Comparison of ENCODE assay signal across 26 cellular contexts in genomic region chr19:31329819-31330218, GRCh38. TPM values are rescaled to one million over a fixed set of nuclear protein-coding genes. Genes with fewer than 3 reads are reported as not detected.
DNase-seq lines count a peak whose midpoint lies in the region; ATAC-seq, FAIRE-seq and TF ChIP-seq lines count a peak whose summit lies in the region.
"Had no signal": no experiment of that assay in that cellular context is flagged by ENCODE, and none has a peak within 500 bp of the region (broad histone marks: within the 10 kb centered on the region; RNA-seq: fewer than 3 reads in every experiment).

No MANE protein-coding gene starts in this region.

- H2AK5ac ChIP-seq in H1 (ENCODE audit: low read depth, low read length), result no peak overlapping the region

- no peaks in the 10 kb centered on the region for H3K27me3 Mint-ChIP-seq in WTC11 (ENCODE audit: low read depth)
- H3K27me3 Mint-ChIP-seq: activated CD4-positive, alpha-beta memory T cell treated with anti-CD3 and anti-CD28 coated beads for 36 hours; activated naive CD4-positive, alpha-beta T cell treated with anti-CD3 and anti-CD28 coated beads, Interleukin-2, amount 50 U/mL, for 24 hours; activated T-helper 17 cell treated with anti-CD3 and anti-CD28 coated beads, Interleukin-2, amount 50 U/mL, for 72 hours had no signal

- 90% methylated on average over 4 of the region's 4 CpGs; no CpG with 5 or more reads in 1 of the 2 experiments for WGBS in H1 (ENCODE audit: extremely low coverage in 1 of 2, insufficient coverage in 1 of 2, insufficient read length in 1 of 2, insufficient replicate concordance in 2 of 2, low coverage in 1 of 2, low lambda C conversion rate in 2 of 2, missing lambda C conversion rate in 1 of 2), 2 experiments
- 64 to 79% (median 77%) methylated on average over 4 of the region's 4 CpGs for WGBS in spleen, 5 donors

- H3K9me3 ChIP-seq in H1 (ENCODE audit: insufficient read depth in 2 of 2, low read depth in 1 of 2, low read length in 1 of 2), result no peaks in the 10 kb centered on the region
- H3K9me3 ChIP-seq in muscle layer of duodenum (ENCODE audit: control insufficient read depth in 1 of 2, low read length in 2 of 2), result no peaks in the 10 kb centered on the region
- no peaks in the 10 kb centered on the region for H3K9me3 ChIP-seq in spleen
- H3K9me3 ChIP-seq in WERI-Rb-1 (ENCODE audit: severe bottlenecking), result no peaks in the 10 kb centered on the region

- TF ChIP-seq POLR2A in H1 (IDR thresholded peaks at IDR 0.05; ENCODE audit: control extremely low read depth in 1 of 2, low read depth in 2 of 2, low read length in 2 of 2) (no peak), spleen (IDR thresholded peaks at IDR 0.05) (no peak)

- H3K4me1 Mint-ChIP-seq in WTC11, result peaks cover 83% of the 10 kb centered on the region
- H3K4me1 Mint-ChIP-seq: activated T-helper 17 cell treated with anti-CD3 and anti-CD28 coated beads, Interleukin-2, amount 50 U/mL, for 72 hours; neural crest cell had no signal

- H3K4me2 ChIP-seq in H1 (ENCODE audit: insufficient read depth in 1 of 2, low read depth in 2 of 2, low read length in 2 of 2), result no peak overlapping the region

- H3K4me1 ChIP-seq in H1 (replicated peaks in 1 of 4; ENCODE audit: control insufficient read depth in 3 of 4, insufficient read depth in 4 of 4, low read length in 3 of 4), result peaks cover 0 to 13% (median 10%) of the 10 kb centered on the region in 4 experiments; a peak in 6 of 7 replicates
- peaks cover 0 to 34% of the 10 kb centered on the region in 2 donors for H3K4me1 ChIP-seq in muscle layer of duodenum (ENCODE audit: control insufficient read depth in 1 of 2, insufficient read depth in 2 of 2, low read length in 2 of 2)
- peaks cover 4 to 48% (median 24%) of the 10 kb centered on the region in 6 donors for H3K4me1 ChIP-seq in spleen

- no peak overlapping the region for H2BK20ac ChIP-seq in H1 (ENCODE audit: low read length)

- H3K79me2 ChIP-seq in H1 (ENCODE audit: control insufficient read depth in 1 of 2, insufficient read depth in 2 of 2, low read length in 2 of 2), result peaks cover 0 to 85% of the 10 kb centered on the region in 2 experiments; a peak in 2 of 4 replicates

- no peaks in the 10 kb centered on the region for H3K9me3 Mint-ChIP-seq in WTC11
- H3K9me3 Mint-ChIP-seq: activated CD4-positive, alpha-beta memory T cell treated with anti-CD3 and anti-CD28 coated beads for 36 hours; activated naive CD4-positive, alpha-beta T cell treated with anti-CD3 and anti-CD28 coated beads, Interleukin-2, amount 50 U/mL, for 24 hours; activated T-helper 17 cell treated with anti-CD3 and anti-CD28 coated beads, Interleukin-2, amount 50 U/mL, for 72 hours; neural crest cell; type B pancreatic cell had no signal

- no peak overlapping the region for H3K23ac ChIP-seq in H1 (ENCODE audit: insufficient read length)

- H3K79me1 ChIP-seq in H1 (ENCODE audit: low read depth, low read length), result peaks cover 7% of the 10 kb centered on the region; the same call in 1 of the 2 replicates

- H3K23me2 ChIP-seq in H1 (ENCODE audit: low read depth, low read length), result no peaks in the 10 kb centered on the region

- H4K8ac ChIP-seq in H1 (ENCODE audit: extremely low read depth, insufficient read depth, low read length), result no peak overlapping the region

- peak overlapping the region; percentile 39; the same call in 1 of the 2 replicates for H3K27ac Mint-ChIP-seq in WTC11
- H3K27ac Mint-ChIP-seq: activated CD4-positive, alpha-beta memory T cell treated with anti-CD3 and anti-CD28 coated beads for 36 hours; activated naive CD4-positive, alpha-beta T cell treated with anti-CD3 and anti-CD28 coated beads, Interleukin-2, amount 50 U/mL, for 24 hours; activated T-helper 17 cell treated with anti-CD3 and anti-CD28 coated beads, Interleukin-2, amount 50 U/mL, for 72 hours; type B pancreatic cell had no signal

- H2BK5ac ChIP-seq in H1 (ENCODE audit: low read depth, low read length), result no peak overlapping the region

- H3K27me3 ChIP-seq in H1 (replicated peaks in 1 of 4; ENCODE audit: control insufficient read depth in 3 of 4, extremely low read depth in 1 of 4, insufficient read depth in 3 of 4, low read length in 3 of 4) (no peaks in the 10 kb centered on the region), muscle layer of duodenum (ENCODE audit: low read depth, low read length) (no peaks in the 10 kb centered on the region), spleen (replicated peaks in 1 of 7) (no peaks in the 10 kb centered on the region), WERI-Rb-1 (ENCODE audit: insufficient read depth, low read depth, severe bottlenecking) (no peaks in the 10 kb centered on the region)

- H3K36me3 ChIP-seq in H1 (ENCODE audit: control insufficient read depth in 2 of 4, insufficient read depth in 4 of 4, low read length in 3 of 4) (no peaks in the 10 kb centered on the region; a peak in 1 of 8 replicates), muscle layer of duodenum (ENCODE audit: control insufficient read depth in 1 of 2, insufficient read depth in 2 of 2, low read length in 2 of 2) (no peaks in the 10 kb centered on the region), spleen (no peaks in the 10 kb centered on the region), WERI-Rb-1 (no peaks in the 10 kb centered on the region)

- no peak overlapping the region for H3K14ac ChIP-seq in H1 (ENCODE audit: insufficient read length)

- H4K20me1 ChIP-seq in H1 (replicated peaks in 1 of 2; ENCODE audit: control insufficient read depth in 1 of 2, insufficient read depth in 2 of 2, low read length in 2 of 2), result no peaks in the 10 kb centered on the region

- CTCF ChIA-PET in WTC11 (lab: Charles Lee), result interaction anchor here (1.1 to 2.8 kb wide), 5 partner anchors 8 to 894 kb away, joined by 3 to 14 read pairs (median 5); no protein-coding TSS in a partner anchor
- CTCF ChIA-PET in H1 (lab: Charles Lee; ENCODE audit: partially characterized antibody), result interaction anchor here (0.6 to 2.9 kb wide), 5 partner anchors 8 to 1010 kb away, joined by 3 to 9 read pairs (median 3); no protein-coding TSS in a partner anchor

- no peak overlapping the region for H2AFZ ChIP-seq in H1 (ENCODE audit: low read length)

- H2BK120ac ChIP-seq in H1 (replicated peaks; ENCODE audit: low read depth, low read length), result no peak overlapping the region

- no peak overlapping the region for H3K4me3 Mint-ChIP-seq in WTC11
- H3K4me3 Mint-ChIP-seq: activated CD4-positive, alpha-beta memory T cell treated with anti-CD3 and anti-CD28 coated beads for 36 hours; activated naive CD4-positive, alpha-beta T cell treated with anti-CD3 and anti-CD28 coated beads, Interleukin-2, amount 50 U/mL, for 24 hours; activated T-helper 17 cell treated with anti-CD3 and anti-CD28 coated beads, Interleukin-2, amount 50 U/mL, for 72 hours; neural crest cell; type B pancreatic cell had no signal

- no peak overlapping the region for H2BK12ac ChIP-seq in H1 (ENCODE audit: low read depth, low read length)

- no peak for TF ChIP-seq CTCF in WTC11 (IDR thresholded peaks at IDR 0.05)
- TF ChIP-seq CTCF in H1 (IDR thresholded peaks at IDR 0.05; ENCODE audit: control extremely low read depth in 1 of 3, insufficient read depth in 1 of 3, low read depth in 1 of 3, low read length in 3 of 3), result no peak
- TF ChIP-seq CTCF in spleen (IDR thresholded peaks at IDR 0.05 in 8 of 11, conservative IDR thresholded peaks at IDR 0.05 in 3 of 11), result no peak
- no peak for TF ChIP-seq CTCF in WERI-Rb-1 (IDR thresholded peaks at IDR 0.05; ENCODE audit: low read depth, low read length)

- H4K91ac ChIP-seq in H1 (replicated peaks; ENCODE audit: insufficient read length, low read length), result no peak overlapping the region

- no peak overlapping the region for H3K18ac ChIP-seq in H1 (ENCODE audit: extremely low read depth, low read length)

- no peak for DNase-seq in WTC11 (ENCODE audit: low spot score)
- no peak for DNase-seq in H1 (ENCODE audit: low read depth in 1 of 2, low spot score in 2 of 2)
- no peak for DNase-seq in spleen
- DNase-seq in WERI-Rb-1, result no peak
- DNase-seq in dedifferentiated amniotic fluid mesenchymal stem cell (ENCODE audit: extremely low spot score), result no peak
- DNase-seq in EL, result no peak
- DNase-seq: activated CD4-positive, alpha-beta memory T cell treated with anti-CD3 and anti-CD28 coated beads for 36 hours; activated CD8-positive, alpha-beta memory T cell treated with anti-CD3 and anti-CD28 coated beads, Interleukin-2, amount 50 U/mL, for 4 hours; amygdala; C1 segment of cervical spinal cord; caudate nucleus; dermis blood vessel endothelial cell; DMS79 treated with DMSO at 0.1 percent for 48 hours; HCEC 1CT; NCI-H146; NCI-H446 treated with DMSO at 0.1 percent for 48 hours; RPMI8226; stimulated activated CD4-positive, alpha-beta T cell treated with anti-CD3 and anti-CD28 coated beads, Interleukin-2, amount 100 ng/mL, for 24 hours had no signal

- H3K4me3 ChIP-seq in H1 (ENCODE audit: extremely low read depth in 1 of 4, insufficient read depth in 2 of 4, low read depth in 3 of 4, low read length in 4 of 4) (no peak overlapping the region), muscle layer of duodenum (ENCODE audit: low read depth in 1 of 2, low read length in 2 of 2) (no peak overlapping the region), spleen (no peak overlapping the region), WERI-Rb-1 (ENCODE audit: low read depth, low read length) (no peak overlapping the region)
- H3K4me3 ChIP-seq: skin epidermis had no signal

- no peak for FAIRE-seq in H1 (lab: Jason Lieb, UNC)
- FAIRE-seq: keratinocyte had no signal

- 0 out of 2 replicates have a peak overlapping the region, but pooled peaks have one; percentile 53 for H2BK15ac ChIP-seq in H1 (ENCODE audit: low read length)

- POLR2A ChIA-PET in WTC11 (lab: Charles Lee) (no interaction called here), H1 (lab: Charles Lee; ENCODE audit: partially characterized antibody) (interaction anchor here (0.9 kb wide), 1 partner anchor 12 kb away, joined by 4 read pairs; no protein-coding TSS in a partner anchor)

- ATAC-seq in WTC11, result no peak
- ATAC-seq: activated CD4-positive, CD25-positive, alpha-beta regulatory T cell treated with anti-CD3 and anti-CD28 coated beads, Interleukin-2, amount 50 U/mL, for 24 hours; activated T-helper 17 cell treated with anti-CD3 and anti-CD28 coated beads, Interleukin-2, amount 50 U/mL, for 72 hours had no signal

- no peak overlapping the region for H3K56ac ChIP-seq in H1 (replicated peaks; ENCODE audit: insufficient read length, low read depth, low read length)

- intact Hi-C loops in spleen (cut with DNase I; ENCODE audit: low total_unique reads), result no loop called here

- H3K4ac ChIP-seq in H1 (replicated peaks; ENCODE audit: insufficient read length, low read depth, low read length), result no peak overlapping the region

- H3K27ac ChIP-seq in H1 (ENCODE audit: low read depth, low read length) (no peak overlapping the region), muscle layer of duodenum (ENCODE audit: low read length) (peak overlapping the region; percentile 2), spleen (peak overlapping the region in 7 of 8 donors; percentile 39 to 84 (median 73)), WERI-Rb-1 (no peak overlapping the region)

- no peak overlapping the region for H4K5ac ChIP-seq in H1 (ENCODE audit: insufficient read length, low read depth, low read length)

- H3K9ac ChIP-seq in H1 (replicated peaks in 1 of 4; ENCODE audit: extremely low read depth in 1 of 4, low read depth in 3 of 4, low read length in 3 of 4), result no peak overlapping the region

- no peak for TF ChIP-seq EP300 in H1 (IDR thresholded peaks at IDR 0.05; ENCODE audit: borderline replicate concordance in 1 of 2, low read depth in 2 of 2, low read length in 2 of 2)

- TF ChIP-seq RAD21 in H1 (IDR thresholded peaks at IDR 0.05 in 1 of 2, conservative IDR thresholded peaks at IDR 0.05 in 1 of 2; ENCODE audit: low read depth in 2 of 2, low read length in 2 of 2), result no peak

- H3K36me3 Mint-ChIP-seq in WTC11, result no peaks in the 10 kb centered on the region
- H3K36me3 Mint-ChIP-seq: activated CD4-positive, alpha-beta memory T cell treated with anti-CD3 and anti-CD28 coated beads for 36 hours; activated naive CD4-positive, alpha-beta T cell treated with anti-CD3 and anti-CD28 coated beads, Interleukin-2, amount 50 U/mL, for 24 hours had no signal

RNA-seq across cellular contexts. Expression of gene TSHZ3, which starts 19.4 kb away (rescaled TPM):
- total RNA-seq in WTC11 (2021) (21.4 to 22.3 TPM (median 21.6 TPM) in 3 replicates), spleen (10 to 100 TPM; 10.0 to 24.6 (median 15.8) TPM)
- 9.3 and 12.3 TPM in 2 replicates for total RNA-seq in H1 (2021; fragmentation: NEBNext Ultra II Directional; extraction: Animal tissue kit (Norgen Biotek cat#: 25700))
- polyA plus RNA-seq in H1 (2011; rRNA removed) (3.1 and 3.8 TPM in 2 replicates), spleen (1 to 10 TPM; 1.2 to 3.6 (median 1.3) TPM)
- 2.3 TPM for polyA plus RNA-seq in H1 (2011; cell fraction: cytosol; rRNA removed)
- polyA plus RNA-seq in H1 (2011; cell fraction: nucleus; rRNA removed), result 10.5 TPM
- 5.8 to 7.8 TPM (median 6.4 TPM) in 4 replicates for polyA plus RNA-seq in H1 (2012, experiment 1 of 2)
- 4.2 TPM for polyA plus RNA-seq in H1 (2012, experiment 2 of 2)
- polyA plus RNA-seq in H1 (2013, experiment 1 of 2), result 15.1 TPM
- polyA plus RNA-seq in H1 (2013, experiment 2 of 2), result 14.7 TPM
- polyA minus RNA-seq in H1 (2011; rRNA and poly(A)+ RNA removed), result 5.5 TPM in 2 replicates
- 5.1 TPM for polyA minus RNA-seq in H1 (2011; cell fraction: cytosol; rRNA and poly(A)+ RNA removed)
- polyA minus RNA-seq in H1 (2011; cell fraction: nucleus; rRNA and poly(A)+ RNA removed), result 6.6 TPM

Comparison
In these comparisons a context has a peak if more than half of its experiments do, and no peak if none do; other contexts are left out.
1. H3K27ac ChIP-seq: peak in muscle layer of duodenum (single experiment) and spleen (7 of 8); none in H1 (single experiment) and WERI-Rb-1 (single experiment).